ENCODE assay signal across 29 cellular contexts in genomic region chr1:6526316-6526715, GRCh38. TPM values are rescaled to one million over a fixed set of nuclear protein-coding genes. Genes with fewer than 3 reads are reported as not detected.
"Had no signal": no experiment of that assay in that cellular context is flagged by ENCODE, and none has a peak within 500 bp of the region (broad histone marks: within the 10 kb centered on the region; RNA-seq: fewer than 3 reads in every experiment).

No MANE protein-coding gene starts in this region.

- H3K27me3 Mint-ChIP-seq: natural killer cell treated with Interleukin-12 subunit alpha and Interleukin-12 subunit beta and Interleukin-15 and Interleukin-18, amount 100 ng/mL, for 72 hours; progenitor cell of endocrine pancreas; type B pancreatic cell had no signal

- H3K9me3 ChIP-seq: esophagus muscularis mucosa, gastroesophageal sphincter, heart left ventricle, left lung, pancreas, right lobe of liver, stomach, thyroid gland had no signal

- FAIRE-seq: colon, pancreas, small intestine had no signal

- H3K4me2 ChIP-seq: hepatocyte had no signal

- H3K4me3 ChIP-seq: dorsolateral prefrontal cortex, esophagus muscularis mucosa, gastroesophageal sphincter, heart left ventricle, hepatocyte, left lung, pancreas, right lobe of liver, stomach, thyroid gland had no signal

- H2AFZ ChIP-seq: hepatocyte had no signal

- ATAC-seq: foreskin keratinocyte; gastroesophageal sphincter; heart left ventricle; left cardiac atrium; left lung; natural killer cell treated with Interleukin-12 subunit alpha and Interleukin-12 subunit beta and Interleukin-15 and Interleukin-18, amount 100 ng/mL, for 72 hours; pancreas; right lobe of liver had no signal

- DNase-seq: cerebellar nuclear complex; dorsolateral prefrontal cortex; effector CD4-positive, alpha-beta T cell; foreskin keratinocyte; left cardiac atrium; occipital lobe; small intestine; stimulated activated CD4-positive, alpha-beta T cell treated with anti-CD3 and anti-CD28 coated beads, Interleukin-15, amount 100 ng/mL, for 24 hours; stimulated activated CD4-positive, alpha-beta T cell treated with anti-CD3 and anti-CD28 coated beads, Interleukin-2, amount 100 ng/mL, for 48 hours; stimulated activated naive CD4-positive, alpha-beta T cell treated with Interleukin-2 at 50 U/mL for 16 hours; stomach; thyroid gland had no signal

- H3K9me3 Mint-ChIP-seq: natural killer cell treated with Interleukin-12 subunit alpha and Interleukin-12 subunit beta and Interleukin-15 and Interleukin-18, amount 100 ng/mL, for 72 hours; type B pancreatic cell had no signal

- H3K4me3 Mint-ChIP-seq: natural killer cell treated with Interleukin-12 subunit alpha and Interleukin-12 subunit beta and Interleukin-15 and Interleukin-18, amount 100 ng/mL, for 72 hours; type B pancreatic cell had no signal

- H3K27ac Mint-ChIP-seq: natural killer cell treated with Interleukin-12 subunit alpha and Interleukin-12 subunit beta and Interleukin-15 and Interleukin-18, amount 100 ng/mL, for 72 hours; progenitor cell of endocrine pancreas; type B pancreatic cell had no signal

- H3K79me2 ChIP-seq: hepatocyte had no signal

- H3K27ac ChIP-seq: epithelial cell of prostate, esophagus muscularis mucosa, foreskin keratinocyte, gastroesophageal sphincter, heart left ventricle, hepatocyte, left lung, pancreas, right lobe of liver, stomach, thyroid gland had no signal

- H3K4me1 ChIP-seq: esophagus muscularis mucosa, gastroesophageal sphincter, left lung, pancreas, right lobe of liver, stomach, thyroid gland had no signal

- H3K27me3 ChIP-seq: dorsolateral prefrontal cortex, esophagus muscularis mucosa, foreskin keratinocyte, gastroesophageal sphincter, heart left ventricle, hepatocyte, left lung, pancreas, right lobe of liver, stomach, thyroid gland had no signal

RNA-seq across cellular contexts. Expression of gene TAS1R1, which starts 28.8 kb away (rescaled TPM):
- total RNA-seq: esophagus muscularis mucosa; foreskin keratinocyte; gastroesophageal sphincter; heart left ventricle; hepatocyte; kidney epithelial cell; left cardiac atrium; left lung; mesenteric fat pad; natural killer cell treated with Interleukin-12 subunit alpha and Interleukin-12 subunit beta and Interleukin-15 and Interleukin-18, amount 100 ng/mL, for 72 hours; occipital lobe; pancreas; progenitor cell of endocrine pancreas; stomach; subcutaneous adipose tissue; temporal lobe; thyroid gland; urinary bladder had no signal
- polyA plus RNA-seq: foreskin keratinocyte, heart left ventricle, hepatocyte, pancreas had no signal
